In the genomic region with DNA sequence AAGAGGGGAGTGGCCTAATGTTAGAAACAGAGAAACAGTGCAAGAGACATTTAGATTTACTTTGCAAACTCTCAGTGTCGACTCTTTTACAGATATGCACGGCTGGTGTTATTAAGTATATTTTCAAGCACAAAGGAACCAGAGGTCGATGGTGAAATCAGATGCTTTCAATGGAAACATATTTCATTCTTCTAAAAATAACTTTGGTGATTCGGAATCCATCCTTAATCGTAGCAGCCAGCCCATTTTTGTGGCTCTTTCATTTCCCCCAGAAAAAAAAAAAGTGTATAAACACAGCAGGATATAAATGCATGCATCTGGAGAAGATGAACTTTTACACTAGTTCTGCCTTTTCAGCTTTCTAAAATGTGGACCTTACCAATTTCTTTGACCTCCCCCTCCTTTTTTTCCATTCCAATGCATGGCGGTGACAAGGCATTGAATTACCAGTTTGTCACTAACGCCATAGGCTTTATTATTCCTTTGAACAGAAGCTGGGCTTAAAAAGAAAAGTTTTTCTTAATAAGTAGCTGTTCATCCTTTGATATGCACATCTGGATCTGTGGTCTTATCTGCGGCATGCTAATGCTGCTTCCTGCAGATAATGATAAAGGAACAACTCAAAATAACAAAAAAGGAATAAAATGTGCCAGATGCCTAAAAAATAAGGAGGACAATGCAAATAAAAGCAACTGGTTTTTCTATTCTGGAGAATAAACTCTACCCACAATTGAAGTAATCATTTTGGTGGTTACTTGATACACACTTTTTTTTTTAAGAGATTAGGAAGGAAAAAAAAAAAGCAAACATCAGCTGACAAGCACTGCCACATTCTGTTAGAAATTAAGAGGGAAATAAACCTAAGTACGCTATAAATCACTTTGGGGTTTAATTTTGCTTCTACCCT, we compare ENCODE assay signal across 16 cellular contexts.
A peak's percentile ranks its signal among the peaks of the same experiment; 100 is the strongest.
DNase-seq lines count a peak whose midpoint lies in the region; ATAC-seq, FAIRE-seq and TF ChIP-seq lines count a peak whose summit lies in the region.
"Had no signal": no experiment of that assay in that cellular context is flagged by ENCODE, and none has a peak within 500 bp of the region (broad histone marks: within the 10 kb centered on the region; RNA-seq: fewer than 3 reads in every experiment).

No MANE protein-coding gene starts in this region.

- H2AFZ ChIP-seq in neuron (ENCODE audit: low read depth, low read length), result peak overlapping the region; percentile 31

- no peak for FAIRE-seq in kidney (lab: Jason Lieb, UNC)
- FAIRE-seq: islet of Langerhans had no signal

- H3K9ac ChIP-seq in kidney (ENCODE audit: low read length in 2 of 2), result no peak overlapping the region

- H3K36me3 ChIP-seq in HAP-1 (replicated peaks), result no peaks in the 10 kb centered on the region
- no peaks in the 10 kb centered on the region for H3K36me3 ChIP-seq in neuron (ENCODE audit: insufficient read depth, low read length)
- H3K36me3 ChIP-seq in kidney (ENCODE audit: control insufficient read depth in 1 of 2, insufficient read depth in 2 of 2, low read length in 2 of 2), result no peaks in the 10 kb centered on the region
- H3K36me3 ChIP-seq: right lobe of liver had no signal

- intact Hi-C loops in kidney (cut with DNase I), result no loop called here

- DNase-seq in HAP-1 (ENCODE audit: low spot score in 2 of 2) (peak; percentile 64 to 98), erythroblast (lab: John Stamatoyannopoulos, UW) (peak; percentile 17 to 71), kidney (no peak)
- DNase-seq in stimulated activated CD4-positive, alpha-beta T cell treated with anti-CD3 and anti-CD28 coated beads, Interleukin-12 subunit alpha, Interleukin-12 subunit beta, amount 100 ng/mL, for 4 hours, result no peak
- DNase-seq: activated CD4-positive, alpha-beta T cell treated with anti-CD3 and anti-CD28 coated beads, Interleukin-2, amount 50 U/mL, for 4 hours; CD8-positive, alpha-beta T cell; cerebellar nuclear complex; Karpas-422; NCI-H2081 treated with DMSO at 0.1 percent for 48 hours; right lobe of liver; T-helper 1 cell had no signal

- TF ChIP-seq POLR2A in erythroblast (IDR thresholded peaks at IDR 0.05; ENCODE audit: low read length), result no peak

- ATAC-seq in SK-N-SH treated with all-trans-retinoic acid at 6 μM for 48 hours (no peak), HG02970 (IDR thresholded peaks at IDR 0.05; ENCODE audit: low FRiP score, unreplicated experiment) (no peak), GM21825 (IDR thresholded peaks at IDR 0.05; ENCODE audit: unreplicated experiment) (no peak)
- ATAC-seq: CD8-positive, alpha-beta T cell; right lobe of liver had no signal

- in situ Hi-C loops in HAP-1 (cut with MboI; ENCODE audit: low sequenced_read_pairs), result no loop called here

- no peak overlapping the region for H3K27ac ChIP-seq in kidney (ENCODE audit: low read depth in 2 of 2, low read length in 2 of 2)
- H3K27ac ChIP-seq: right lobe of liver had no signal

- H3K9me3 ChIP-seq in HAP-1 (no peaks in the 10 kb centered on the region), neuron (ENCODE audit: low read length) (no peaks in the 10 kb centered on the region), kidney (ENCODE audit: control insufficient read depth in 1 of 2, low read length in 2 of 2) (no peaks in the 10 kb centered on the region)
- H3K9me3 ChIP-seq: right lobe of liver had no signal

- H3K4me1 ChIP-seq in HAP-1 (peaks cover 57% of the 10 kb centered on the region), neuron (ENCODE audit: insufficient read depth, low read length) (peaks cover 42% of the 10 kb centered on the region), kidney (ENCODE audit: control insufficient read depth in 1 of 2, insufficient read depth in 1 of 2, low read depth in 1 of 2, low read length in 2 of 2) (no peaks in the 10 kb centered on the region)
- H3K4me1 ChIP-seq: right lobe of liver had no signal

- H3K27me3 ChIP-seq in HAP-1 (ENCODE audit: low read depth), result no peaks in the 10 kb centered on the region
- no peaks in the 10 kb centered on the region for H3K27me3 ChIP-seq in neuron (ENCODE audit: insufficient read depth, low read length)
- H3K27me3 ChIP-seq: right lobe of liver had no signal

- H3K4me3 ChIP-seq in HAP-1 (no peak overlapping the region), neuron (ENCODE audit: low read length) (peak overlapping the region; percentile 31), kidney (ENCODE audit: low read length in 2 of 2) (no peak overlapping the region)
- H3K4me3 ChIP-seq: right lobe of liver had no signal

- TF ChIP-seq CTCF in kidney (IDR thresholded peaks at IDR 0.05; ENCODE audit: borderline replicate concordance, extremely low read depth, insufficient read depth), result no peak

TF ChIP-seq in SK-N-SH treated with all-trans-retinoic acid at 6 μM for 48 hours, 23 proteins besides CTCF, POLR2A, EP300 and RAD21:
- no peak for TF ChIP-seq ZFP3 (CRISPR knock-in tag; IDR thresholded peaks at IDR 0.05)
- TF ChIP-seq TCF4 (CRISPR knock-in tag; IDR thresholded peaks at IDR 0.05; ENCODE audit: borderline replicate concordance), result peak; percentile 54; the same call in 1 of the 2 replicates

Comparison
In these comparisons a context has a peak if more than half of its experiments do, and no peak if none do; other contexts are left out.
1. DNase-seq: peak in HAP-1 (2 of 2) and erythroblast (2 of 2); none in stimulated activated CD4-positive, alpha-beta T cell treated with anti-CD3 and anti-CD28 coated beads, Interleukin-12 subunit alpha, Interleukin-12 subunit beta, amount 100 ng/mL, for 4 hours (single experiment) and kidney (single experiment).